ENCODE assay signal across 1 cellular context in the genomic region with DNA sequence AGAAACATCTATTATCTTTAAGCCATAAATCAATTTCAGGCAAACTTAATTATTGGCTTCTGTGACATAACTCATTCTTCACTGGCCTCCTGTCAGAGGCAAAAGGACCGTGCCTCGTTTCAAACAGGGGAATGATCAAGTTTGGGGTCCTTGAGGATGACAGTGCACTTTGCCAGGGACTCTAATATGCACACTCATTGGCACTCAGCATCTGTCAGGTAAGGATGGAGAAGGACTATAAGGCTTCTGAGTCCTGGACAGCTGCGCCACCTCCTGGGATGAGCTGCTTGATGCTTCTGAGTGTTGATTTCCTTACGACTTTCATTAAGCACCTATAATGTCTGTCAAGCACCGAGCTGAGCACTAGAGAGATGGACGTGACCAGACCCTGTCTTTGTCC.
TF ChIP-seq lines count a peak whose summit lies in the region.

No MANE protein-coding gene starts in this region.

TF ChIP-seq in WTC11, 78 proteins besides CTCF, POLR2A, EP300 and RAD21:
- TF ChIP-seq FOXJ3 (CRISPR knock-in tag; IDR thresholded peaks at IDR 0.05; ENCODE audit: borderline replicate concordance) = no peak
- TF ChIP-seq, protein P1, sequence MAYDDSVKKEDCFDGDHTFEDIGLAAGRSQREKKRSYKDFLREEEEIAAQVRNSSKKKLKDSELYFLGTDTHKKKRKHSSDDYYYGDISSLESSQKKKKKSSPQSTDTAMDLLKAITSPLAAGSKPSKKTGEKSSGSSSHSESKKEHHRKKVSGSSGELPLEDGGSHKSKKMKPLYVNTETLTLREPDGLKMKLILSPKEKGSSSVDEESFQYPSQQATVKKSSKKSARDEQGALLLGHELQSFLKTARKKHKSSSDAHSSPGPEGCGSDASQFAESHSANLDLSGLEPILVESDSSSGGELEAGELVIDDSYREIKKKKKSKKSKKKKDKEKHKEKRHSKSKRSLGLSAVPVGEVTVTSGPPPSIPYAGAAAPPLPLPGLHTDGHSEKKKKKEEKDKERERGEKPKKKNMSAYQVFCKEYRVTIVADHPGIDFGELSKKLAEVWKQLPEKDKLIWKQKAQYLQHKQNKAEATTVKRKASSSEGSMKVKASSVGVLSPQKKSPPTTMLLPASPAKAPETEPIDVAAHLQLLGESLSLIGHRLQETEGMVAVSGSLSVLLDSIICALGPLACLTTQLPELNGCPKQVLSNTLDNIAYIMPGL (CRISPR knock-in tag; IDR thresholded peaks at IDR 0.05) = no peak
- TF ChIP-seq, protein P2, sequence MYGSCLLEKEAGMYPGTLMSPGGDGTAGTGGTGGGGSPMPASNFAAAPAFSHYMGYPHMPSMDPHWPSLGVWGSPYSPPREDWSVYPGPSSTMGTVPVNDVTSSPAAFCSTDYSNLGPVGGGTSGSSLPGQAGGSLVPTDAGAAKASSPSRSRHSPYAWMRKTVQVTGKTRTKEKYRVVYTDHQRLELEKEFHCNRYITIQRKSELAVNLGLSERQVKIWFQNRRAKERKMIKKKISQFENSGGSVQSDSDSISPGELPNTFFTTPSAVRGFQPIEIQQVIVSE (CRISPR knock-in tag; IDR thresholded peaks at IDR 0.05; ENCODE audit: borderline replicate concordance) = no peak
- TF ChIP-seq, protein P3, sequence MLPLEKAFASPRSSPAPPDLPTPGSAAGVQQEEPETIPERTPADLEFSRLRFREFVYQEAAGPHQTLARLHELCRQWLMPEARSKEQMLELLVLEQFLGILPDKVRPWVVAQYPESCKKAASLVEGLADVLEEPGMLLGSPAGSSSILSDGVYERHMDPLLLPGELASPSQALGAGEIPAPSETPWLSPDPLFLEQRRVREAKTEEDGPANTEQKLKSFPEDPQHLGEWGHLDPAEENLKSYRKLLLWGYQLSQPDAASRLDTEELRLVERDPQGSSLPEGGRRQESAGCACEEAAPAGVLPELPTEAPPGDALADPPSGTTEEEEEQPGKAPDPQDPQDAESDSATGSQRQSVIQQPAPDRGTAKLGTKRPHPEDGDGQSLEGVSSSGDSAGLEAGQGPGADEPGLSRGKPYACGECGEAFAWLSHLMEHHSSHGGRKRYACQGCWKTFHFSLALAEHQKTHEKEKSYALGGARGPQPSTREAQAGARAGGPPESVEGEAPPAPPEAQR (CRISPR knock-in tag; IDR thresholded peaks at IDR 0.05) = no peak
- TF ChIP-seq ARID4B (CRISPR knock-in tag; IDR thresholded peaks at IDR 0.05; ENCODE audit: borderline replicate concordance) = no peak
- no peak for TF ChIP-seq RORB (CRISPR knock-in tag; IDR thresholded peaks at IDR 0.05)
- TF ChIP-seq NR1H2 (CRISPR knock-in tag; IDR thresholded peaks at IDR 0.05) = no peak
- TF ChIP-seq ZNF423 (CRISPR knock-in tag; IDR thresholded peaks at IDR 0.05) = no peak
- TF ChIP-seq, protein P4, sequence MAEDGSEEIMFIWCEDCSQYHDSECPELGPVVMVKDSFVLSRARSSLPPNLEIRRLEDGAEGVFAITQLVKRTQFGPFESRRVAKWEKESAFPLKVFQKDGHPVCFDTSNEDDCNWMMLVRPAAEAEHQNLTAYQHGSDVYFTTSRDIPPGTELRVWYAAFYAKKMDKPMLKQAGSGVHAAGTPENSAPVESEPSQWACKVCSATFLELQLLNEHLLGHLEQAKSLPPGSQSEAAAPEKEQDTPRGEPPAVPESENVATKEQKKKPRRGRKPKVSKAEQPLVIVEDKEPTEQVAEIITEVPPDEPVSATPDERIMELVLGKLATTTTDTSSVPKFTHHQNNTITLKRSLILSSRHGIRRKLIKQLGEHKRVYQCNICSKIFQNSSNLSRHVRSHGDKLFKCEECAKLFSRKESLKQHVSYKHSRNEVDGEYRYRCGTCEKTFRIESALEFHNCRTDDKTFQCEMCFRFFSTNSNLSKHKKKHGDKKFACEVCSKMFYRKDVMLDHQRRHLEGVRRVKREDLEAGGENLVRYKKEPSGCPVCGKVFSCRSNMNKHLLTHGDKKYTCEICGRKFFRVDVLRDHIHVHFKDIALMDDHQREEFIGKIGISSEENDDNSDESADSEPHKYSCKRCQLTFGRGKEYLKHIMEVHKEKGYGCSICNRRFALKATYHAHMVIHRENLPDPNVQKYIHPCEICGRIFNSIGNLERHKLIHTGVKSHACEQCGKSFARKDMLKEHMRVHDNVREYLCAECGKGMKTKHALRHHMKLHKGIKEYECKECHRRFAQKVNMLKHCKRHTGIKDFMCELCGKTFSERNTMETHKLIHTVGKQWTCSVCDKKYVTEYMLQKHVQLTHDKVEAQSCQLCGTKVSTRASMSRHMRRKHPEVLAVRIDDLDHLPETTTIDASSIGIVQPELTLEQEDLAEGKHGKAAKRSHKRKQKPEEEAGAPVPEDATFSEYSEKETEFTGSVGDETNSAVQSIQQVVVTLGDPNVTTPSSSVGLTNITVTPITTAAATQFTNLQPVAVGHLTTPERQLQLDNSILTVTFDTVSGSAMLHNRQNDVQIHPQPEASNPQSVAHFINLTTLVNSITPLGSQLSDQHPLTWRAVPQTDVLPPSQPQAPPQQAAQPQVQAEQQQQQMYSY (CRISPR knock-in tag; IDR thresholded peaks at IDR 0.05) = no peak
- no peak for TF ChIP-seq KAT7 (CRISPR knock-in tag; IDR thresholded peaks at IDR 0.05; ENCODE audit: borderline replicate concordance)
- TF ChIP-seq, protein P5, sequence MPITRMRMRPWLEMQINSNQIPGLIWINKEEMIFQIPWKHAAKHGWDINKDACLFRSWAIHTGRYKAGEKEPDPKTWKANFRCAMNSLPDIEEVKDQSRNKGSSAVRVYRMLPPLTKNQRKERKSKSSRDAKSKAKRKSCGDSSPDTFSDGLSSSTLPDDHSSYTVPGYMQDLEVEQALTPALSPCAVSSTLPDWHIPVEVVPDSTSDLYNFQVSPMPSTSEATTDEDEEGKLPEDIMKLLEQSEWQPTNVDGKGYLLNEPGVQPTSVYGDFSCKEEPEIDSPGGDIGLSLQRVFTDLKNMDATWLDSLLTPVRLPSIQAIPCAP (CRISPR knock-in tag; IDR thresholded peaks at IDR 0.05) = no peak
- no peak for TF ChIP-seq SOX15 (CRISPR knock-in tag; IDR thresholded peaks at IDR 0.05)
- no peak for TF ChIP-seq ZNF281 (CRISPR knock-in tag; IDR thresholded peaks at IDR 0.05)
- TF ChIP-seq, protein P6, sequence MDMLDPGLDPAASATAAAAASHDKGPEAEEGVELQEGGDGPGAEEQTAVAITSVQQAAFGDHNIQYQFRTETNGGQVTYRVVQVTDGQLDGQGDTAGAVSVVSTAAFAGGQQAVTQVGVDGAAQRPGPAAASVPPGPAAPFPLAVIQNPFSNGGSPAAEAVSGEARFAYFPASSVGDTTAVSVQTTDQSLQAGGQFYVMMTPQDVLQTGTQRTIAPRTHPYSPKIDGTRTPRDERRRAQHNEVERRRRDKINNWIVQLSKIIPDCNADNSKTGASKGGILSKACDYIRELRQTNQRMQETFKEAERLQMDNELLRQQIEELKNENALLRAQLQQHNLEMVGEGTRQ (CRISPR knock-in tag; IDR thresholded peaks at IDR 0.05) = no peak
- TF ChIP-seq TCF7 (CRISPR knock-in tag; IDR thresholded peaks at IDR 0.05; ENCODE audit: low read depth) = no peak
